In genomic region chr10:11322698-11323097, GRCh38 we compare ENCODE assay signal across 16 cellular contexts.
DNase-seq lines count a peak whose midpoint lies in the region; ATAC-seq and TF ChIP-seq lines count a peak whose summit lies in the region.
"Had no signal": no experiment of that assay in that cellular context is flagged by ENCODE, and none has a peak within 500 bp of the region (broad histone marks: within the 10 kb centered on the region; RNA-seq: fewer than 3 reads in every experiment).

No MANE protein-coding gene starts in this region.

- peaks cover 28 to 86% (median 60%) of the 10 kb centered on the region in 7 donors for H3K4me1 Mint-ChIP-seq in naive thymus-derived CD4-positive, alpha-beta T cell
- peaks cover 7% of the 10 kb centered on the region for H3K4me1 Mint-ChIP-seq in chondrocyte (ENCODE audit: low read depth)

- no peak overlapping the region for H3K4me3 Mint-ChIP-seq in naive thymus-derived CD4-positive, alpha-beta T cell
- no peak overlapping the region for H3K4me3 Mint-ChIP-seq in chondrocyte (ENCODE audit: unreplicated experiment)
- H3K4me3 Mint-ChIP-seq: brain had no signal

- no peaks in the 10 kb centered on the region for H3K9me3 ChIP-seq in naive thymus-derived CD4-positive, alpha-beta T cell (ENCODE audit: control insufficient read depth in 2 of 3, low read length in 3 of 3)
- H3K9me3 ChIP-seq in spleen = no peaks in the 10 kb centered on the region
- H3K9me3 ChIP-seq: BLaER1, MG63, right lobe of liver, thyroid gland had no signal

- ATAC-seq in GM18868 (IDR thresholded peaks at IDR 0.05; ENCODE audit: unreplicated experiment) = peak; percentile 63
- ATAC-seq in GM21390 (IDR thresholded peaks at IDR 0.05; ENCODE audit: unreplicated experiment) = peak; percentile 48
- peak; percentile 68 for ATAC-seq in HG03432 (IDR thresholded peaks at IDR 0.05; ENCODE audit: unreplicated experiment)
- no peak for ATAC-seq in naive thymus-derived CD4-positive, alpha-beta T cell
- ATAC-seq: right lobe of liver had no signal

- peaks cover 16 to 18% of the 10 kb centered on the region in 2 donors for H3K4me1 ChIP-seq in naive thymus-derived CD4-positive, alpha-beta T cell (ENCODE audit: control insufficient read depth in 2 of 2, insufficient read depth in 2 of 2, low read length in 2 of 2)
- peaks cover 0 to 44% (median 0%) of the 10 kb centered on the region in 6 donors for H3K4me1 ChIP-seq in spleen
- H3K4me1 ChIP-seq: right lobe of liver, thyroid gland had no signal

- CTCF ChIA-PET in naive thymus-derived CD4-positive, alpha-beta T cell (lab: Charles Lee) = no interaction called here

- peak overlapping the region in 6 of 9 donors; percentile 45 to 87 (median 70) for H3K27ac Mint-ChIP-seq in naive thymus-derived CD4-positive, alpha-beta T cell
- H3K27ac Mint-ChIP-seq in chondrocyte (ENCODE audit: unreplicated experiment) = no peak overlapping the region

- TF ChIP-seq POLR2A in spleen (IDR thresholded peaks at IDR 0.05) = no peak

- H3K27ac ChIP-seq in naive thymus-derived CD4-positive, alpha-beta T cell (ENCODE audit: low read depth, low read length) = no peak overlapping the region
- H3K27ac ChIP-seq in spleen = no peak overlapping the region
- H3K27ac ChIP-seq: BLaER1, right lobe of liver, thyroid gland had no signal

- H3K4me3 ChIP-seq in naive thymus-derived CD4-positive, alpha-beta T cell (ENCODE audit: low read length) = no peak overlapping the region
- H3K4me3 ChIP-seq in spleen = no peak overlapping the region
- H3K4me3 ChIP-seq: BLaER1, MG63, right lobe of liver, thyroid gland had no signal

- intact Hi-C loops in naive thymus-derived CD4-positive, alpha-beta T cell (cut with micrococcal nuclease) = no loop called here
- intact Hi-C loops in spleen (cut with DNase I; ENCODE audit: low total_unique reads) = no loop called here

- in situ Hi-C loops in KBM-7 (cut with MboI; ENCODE audit: low pct_unique_long_range_greater_than_20kb, low sequenced_read_pairs) = no loop called here

- H3K9me3 Mint-ChIP-seq in naive thymus-derived CD4-positive, alpha-beta T cell = peaks cover 0 to 2% (median 0%) of the 10 kb centered on the region in 11 donors
- no peaks in the 10 kb centered on the region for H3K9me3 Mint-ChIP-seq in chondrocyte (ENCODE audit: low read depth)

- peaks cover 28 to 73% (median 58%) of the 10 kb centered on the region in 5 donors for H3K36me3 Mint-ChIP-seq in naive thymus-derived CD4-positive, alpha-beta T cell
- H3K36me3 Mint-ChIP-seq in chondrocyte (ENCODE audit: low read depth) = peaks cover 13% of the 10 kb centered on the region

- 75 to 92% (median 88%) methylated on average over 1 of the region's 1 CpG for WGBS in spleen, 5 donors

- H3K27me3 Mint-ChIP-seq in naive thymus-derived CD4-positive, alpha-beta T cell = no peaks in the 10 kb centered on the region
- no peaks in the 10 kb centered on the region for H3K27me3 Mint-ChIP-seq in chondrocyte (ENCODE audit: low read depth)
- H3K27me3 Mint-ChIP-seq: brain had no signal

- TF ChIP-seq CTCF in chondrocyte (IDR thresholded peaks at IDR 0.05) (no peak), spleen (IDR thresholded peaks at IDR 0.05 in 8 of 11, conservative IDR thresholded peaks at IDR 0.05 in 3 of 11) (no peak)

- no peaks in the 10 kb centered on the region for H3K27me3 ChIP-seq in naive thymus-derived CD4-positive, alpha-beta T cell (ENCODE audit: control insufficient read depth in 2 of 2, insufficient read depth in 2 of 2, low read length in 2 of 2)
- H3K27me3 ChIP-seq in spleen (replicated peaks in 1 of 7) = no peaks in the 10 kb centered on the region
- H3K27me3 ChIP-seq: BLaER1, MG63, right lobe of liver, thyroid gland had no signal

- POLR2A ChIA-PET in naive thymus-derived CD4-positive, alpha-beta T cell (lab: Charles Lee) = interaction anchor here (0.5 kb wide), 1 partner anchor 220 kb away, joined by 3 read pairs; no protein-coding TSS in a partner anchor

- no peak for DNase-seq in naive thymus-derived CD4-positive, alpha-beta T cell
- no peak for DNase-seq in KBM-7
- no peak for DNase-seq in chondrocyte (ENCODE audit: low spot score)
- DNase-seq in spleen = no peak
- DNase-seq: activated CD4-positive, alpha-beta T cell treated with anti-CD3 and anti-CD28 coated beads, Interleukin-2, amount 50 U/mL, for 4 hours; dermis blood vessel endothelial cell; islet precursor cell; MG63; NCI-H2081 treated with DMSO at 0.1 percent for 48 hours; right lobe of liver; thyroid gland had no signal

- peaks cover 27 to 98% (median 38%) of the 10 kb centered on the region in 3 experiments for H3K36me3 ChIP-seq in naive thymus-derived CD4-positive, alpha-beta T cell (ENCODE audit: control insufficient read depth in 2 of 3, insufficient read depth in 3 of 3, low read length in 3 of 3)
- peaks cover 0 to 100% (median 85%) of the 10 kb centered on the region in 6 donors for H3K36me3 ChIP-seq in spleen
- H3K36me3 ChIP-seq: MG63, right lobe of liver, thyroid gland had no signal
